Comparison of ENCODE assay signal across 8 cellular contexts in genomic region chr11:134068829-134069425, GRCh38. TPM values are rescaled to one million over a fixed set of nuclear protein-coding genes. Genes with fewer than 3 reads are reported as not detected.
DNase-seq lines count a peak whose midpoint lies in the region; ATAC-seq and TF ChIP-seq lines count a peak whose summit lies in the region.

TSS of gene JAM3 (plus strand) at chr11:134069072. CDS start at chr11:134069084, 12 bp downstream.

- peak within 1 kb of the TSS; percentile 82 for H3K4me3 ChIP-seq in SJCRH30
- peak within 1 kb of the TSS; percentile 76 to 96 for H3K4me3 ChIP-seq in gastroesophageal sphincter

- intact Hi-C loops in activated naive CD4-positive, alpha-beta T cell treated with anti-CD3 and anti-CD28 coated beads for 36 hours (cut with micrococcal nuclease) = loop anchor here (1.0 to 5.0 kb wide), 3 partner anchors 19 to 68 kb away; no protein-coding TSS in a partner anchor

- no peak for TF ChIP-seq CTCF in gastroesophageal sphincter (IDR thresholded peaks at IDR 0.05)
- no peak for TF ChIP-seq CTCF in neural crest cell (conservative IDR thresholded peaks at IDR 0.05)

- ATAC-seq in GM21526 (IDR thresholded peaks at IDR 0.05; ENCODE audit: low FRiP score, unreplicated experiment) (peak; percentile 86), gastroesophageal sphincter (peak; percentile 97)

- peaks cover 1% of the 10 kb centered on the region for H3K36me3 Mint-ChIP-seq in activated naive CD4-positive, alpha-beta T cell treated with anti-CD3 and anti-CD28 coated beads for 36 hours (ENCODE audit: low read depth)
- no peaks in the 10 kb centered on the region for H3K36me3 Mint-ChIP-seq in neural crest cell (ENCODE audit: low read depth)
- H3K36me3 Mint-ChIP-seq in stimulated activated naive CD8-positive, alpha-beta T cell treated with anti-CD3 and anti-CD28 coated beads, Interleukin-15, Interleukin-2, amounts not matched to agents 100 ng/mL and 50 ng/mL, for 24 hours (ENCODE audit: low read depth) = no peaks in the 10 kb centered on the region

- H3K4me1 ChIP-seq in SJCRH30 (peaks cover 30% of the 10 kb centered on the region), gastroesophageal sphincter (peaks cover 0 to 53% (median 10%) of the 10 kb centered on the region in 3 donors)

- TF ChIP-seq POLR2A in gastroesophageal sphincter (IDR thresholded peaks at IDR 0.05) = peak; percentile 76 to 87

- H3K4me1 Mint-ChIP-seq in activated naive CD4-positive, alpha-beta T cell treated with anti-CD3 and anti-CD28 coated beads for 36 hours (ENCODE audit: low read depth) = peaks cover 11% of the 10 kb centered on the region
- peaks cover 53% of the 10 kb centered on the region for H3K4me1 Mint-ChIP-seq in neural crest cell
- H3K4me1 Mint-ChIP-seq in stimulated activated naive CD8-positive, alpha-beta T cell treated with anti-CD3 and anti-CD28 coated beads, Interleukin-15, Interleukin-2, amounts not matched to agents 100 ng/mL and 50 ng/mL, for 24 hours (ENCODE audit: low read depth) = peaks cover 21% of the 10 kb centered on the region

- H3K27me3 Mint-ChIP-seq in activated naive CD4-positive, alpha-beta T cell treated with anti-CD3 and anti-CD28 coated beads for 36 hours (ENCODE audit: low read depth) = no peaks in the 10 kb centered on the region
- peaks cover 27% of the 10 kb centered on the region for H3K27me3 Mint-ChIP-seq in neural crest cell (ENCODE audit: low read depth)
- H3K27me3 Mint-ChIP-seq in stimulated activated naive CD8-positive, alpha-beta T cell treated with anti-CD3 and anti-CD28 coated beads, Interleukin-15, Interleukin-2, amounts not matched to agents 100 ng/mL and 50 ng/mL, for 24 hours = peaks cover 18% of the 10 kb centered on the region

- 0% methylated on average over 4 of the region's 57 CpGs; no CpG with 5 or more reads in 1 of the 2 donors for WGBS in gastroesophageal sphincter (ENCODE audit: low coverage in 1 of 2), 2 donors

- CTCF ChIA-PET in activated naive CD4-positive, alpha-beta T cell treated with anti-CD3 and anti-CD28 coated beads for 36 hours (lab: Charles Lee) = interaction anchor here (0.9 to 4.7 kb wide), 2 partner anchors 19 to 29 kb away, joined by 3 to 26 read pairs; no protein-coding TSS in a partner anchor

- H3K36me3 ChIP-seq in SJCRH30 (no peaks in the 10 kb centered on the region), gastroesophageal sphincter (no peaks in the 10 kb centered on the region)

- H3K9me3 ChIP-seq in SJCRH30 (replicated peaks) (no peaks in the 10 kb centered on the region), gastroesophageal sphincter (no peaks in the 10 kb centered on the region)

- H3K27me3 ChIP-seq in SJCRH30 (no peaks in the 10 kb centered on the region), gastroesophageal sphincter (no peaks in the 10 kb centered on the region)

- peak within 1 kb of the TSS; percentile 94 for H3K4me3 Mint-ChIP-seq in activated naive CD4-positive, alpha-beta T cell treated with anti-CD3 and anti-CD28 coated beads for 36 hours
- peak within 1 kb of the TSS; percentile 93 for H3K4me3 Mint-ChIP-seq in neural crest cell
- H3K4me3 Mint-ChIP-seq in stimulated activated naive CD8-positive, alpha-beta T cell treated with anti-CD3 and anti-CD28 coated beads, Interleukin-15, Interleukin-2, amounts not matched to agents 100 ng/mL and 50 ng/mL, for 24 hours = peak within 1 kb of the TSS; percentile 94

- in situ Hi-C loops in KBM-7 (cut with MboI; ENCODE audit: low pct_unique_long_range_greater_than_20kb, low sequenced_read_pairs) = no loop called here

- no peak for TF ChIP-seq EP300 in gastroesophageal sphincter (IDR thresholded peaks at IDR 0.05)

- peak within 1 kb of the TSS; percentile 89 for H3K27ac ChIP-seq in SJCRH30
- H3K27ac ChIP-seq in gastroesophageal sphincter = peak within 1 kb of the TSS; percentile 89 to 97 (median 93)

- DNase-seq in COR-L47 (lab: John Stamatoyannopoulos, UW) (peak; percentile 92), KBM-7 (peak; percentile 95), SJCRH30 (peak; percentile 94 to 95), neural crest cell (ENCODE audit: low read depth, low spot score) (peak; percentile 97)
- DNase-seq in activated naive CD4-positive, alpha-beta T cell treated with anti-CD3 and anti-CD28 coated beads for 36 hours = peak; percentile 94

- no peak within 1 kb of the TSS for H3K27ac Mint-ChIP-seq in activated naive CD4-positive, alpha-beta T cell treated with anti-CD3 and anti-CD28 coated beads for 36 hours
- peak within 1 kb of the TSS; percentile 97 for H3K27ac Mint-ChIP-seq in neural crest cell (ENCODE audit: unreplicated experiment)
- H3K27ac Mint-ChIP-seq in stimulated activated naive CD8-positive, alpha-beta T cell treated with anti-CD3 and anti-CD28 coated beads, Interleukin-15, Interleukin-2, amounts not matched to agents 100 ng/mL and 50 ng/mL, for 24 hours = peak within 1 kb of the TSS; percentile 91

- H3K9me3 Mint-ChIP-seq in activated naive CD4-positive, alpha-beta T cell treated with anti-CD3 and anti-CD28 coated beads for 36 hours = no peaks in the 10 kb centered on the region
- H3K9me3 Mint-ChIP-seq in neural crest cell = no peaks in the 10 kb centered on the region
- H3K9me3 Mint-ChIP-seq in stimulated activated naive CD8-positive, alpha-beta T cell treated with anti-CD3 and anti-CD28 coated beads, Interleukin-15, Interleukin-2, amounts not matched to agents 100 ng/mL and 50 ng/mL, for 24 hours = no peaks in the 10 kb centered on the region

RNA-seq across cellular contexts. Expression of gene JAM3, which starts in this region (rescaled TPM):
- 152 and 155 TPM in 2 replicates for total RNA-seq in SJCRH30 (2014; rRNA removed; shearing (Covaris generic))
- 1 to 10 TPM; 4.0 to 6.4 TPM for total RNA-seq in activated naive CD4-positive, alpha-beta T cell treated with anti-CD3 and anti-CD28 coated beads for 36 hours
- total RNA-seq in gastroesophageal sphincter (100 to 1,000 TPM in 3 of 4 donors, 10 to 100 TPM in 1; 91.0 to 163 (median 104) TPM), neural crest cell (98.6 and 99.9 TPM in 2 replicates)

Comparison
In these comparisons a context has a peak if more than half of its experiments do, and no peak if none do; other contexts are left out.
1. Peak in every context shown above with its lines: DNase-seq, ATAC-seq, H3K4me3 ChIP-seq and H3K27ac ChIP-seq.
2. RNA of gene JAM3 (total RNA-seq): 152 to 155 TPM in SJCRH30, 91.0 to 163 TPM in gastroesophageal sphincter and 98.6 to 99.9 TPM in neural crest cell; 4.0 to 6.4 TPM in activated naive CD4-positive, alpha-beta T cell treated with anti-CD3 and anti-CD28 coated beads for 36 hours; every median in the first group is over 10 times any median in the second.